Comparison of ENCODE assay signal across 8 cellular contexts in genomic region chr12:132887513-132888341, GRCh38. TPM values are rescaled to one million over a fixed set of nuclear protein-coding genes. Genes with fewer than 3 reads are reported as not detected.
DNase-seq lines count a peak whose midpoint lies in the region; ATAC-seq and TF ChIP-seq lines count a peak whose summit lies in the region.

A gene with protein sequence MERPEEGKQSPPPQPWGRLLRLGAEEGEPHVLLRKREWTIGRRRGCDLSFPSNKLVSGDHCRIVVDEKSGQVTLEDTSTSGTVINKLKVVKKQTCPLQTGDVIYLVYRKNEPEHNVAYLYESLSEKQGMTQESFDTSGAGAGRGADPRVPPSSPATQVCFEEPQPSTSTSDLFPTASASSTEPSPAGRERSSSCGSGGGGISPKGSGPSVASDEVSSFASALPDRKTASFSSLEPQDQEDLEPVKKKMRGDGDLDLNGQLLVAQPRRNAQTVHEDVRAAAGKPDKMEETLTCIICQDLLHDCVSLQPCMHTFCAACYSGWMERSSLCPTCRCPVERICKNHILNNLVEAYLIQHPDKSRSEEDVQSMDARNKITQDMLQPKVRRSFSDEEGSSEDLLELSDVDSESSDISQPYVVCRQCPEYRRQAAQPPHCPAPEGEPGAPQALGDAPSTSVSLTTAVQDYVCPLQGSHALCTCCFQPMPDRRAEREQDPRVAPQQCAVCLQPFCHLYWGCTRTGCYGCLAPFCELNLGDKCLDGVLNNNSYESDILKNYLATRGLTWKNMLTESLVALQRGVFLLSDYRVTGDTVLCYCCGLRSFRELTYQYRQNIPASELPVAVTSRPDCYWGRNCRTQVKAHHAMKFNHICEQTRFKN (minus strand): TSS chr12:132887605. CDS start chr12:132887328, 277 bp downstream.

- H3K9me3 Mint-ChIP-seq in Calu3 (ENCODE audit: low read depth, unreplicated experiment), result peaks cover 21% of the 10 kb centered on the region
- H3K9me3 Mint-ChIP-seq in naive thymus-derived CD4-positive, alpha-beta T cell, result peaks cover 0 to 19% (median 0%) of the 10 kb centered on the region in 11 donors
- H3K9me3 Mint-ChIP-seq in stimulated activated memory B cell treated with anti-CD40 and anti-IgM and Interleukin-4, amounts not matched to agents 10 μg/mL and 1 μg/mL and 100 μg/mL, for 72 hours, result peaks cover 12% of the 10 kb centered on the region

- peak; percentile 97 for ATAC-seq in GM21515 (IDR thresholded peaks at IDR 0.05; ENCODE audit: unreplicated experiment)
- peak; percentile 99 for ATAC-seq in naive thymus-derived CD4-positive, alpha-beta T cell
- ATAC-seq in stimulated activated memory B cell treated with anti-CD40 and anti-IgM and Interleukin-4, amounts not matched to agents 10 μg/mL and 1 μg/mL and 100 μg/mL, for 72 hours, result peak; percentile 100

- peaks cover 9% of the 10 kb centered on the region in 2 donors for H3K4me1 ChIP-seq in naive thymus-derived CD4-positive, alpha-beta T cell (ENCODE audit: control insufficient read depth in 2 of 2, insufficient read depth in 2 of 2, low read length in 2 of 2)

- CTCF ChIA-PET in Calu3 (lab: Charles Lee), result interaction anchor here (0.6 to 0.7 kb wide), 2 partner anchors 68 to 283 kb away, joined by 4 read pairs; partner anchors contain the start of gene ZNF605
- CTCF ChIA-PET in naive thymus-derived CD4-positive, alpha-beta T cell (lab: Charles Lee), result interaction anchor here (0.6 to 2.0 kb wide), 4 partner anchors 14 to 24 kb away, joined by 3 to 8 read pairs (median 4); no protein-coding TSS in a partner anchor

- intact Hi-C loops in Calu3 (cut with micrococcal nuclease; ENCODE audit: unreplicated experiment), result loop anchor here (1.0 kb wide), 1 partner anchor 193 kb away; the partner anchor contains the start of gene ZNF140
- intact Hi-C loops in naive thymus-derived CD4-positive, alpha-beta T cell (cut with micrococcal nuclease), result loop anchor here (1.0 to 5.0 kb wide), 15 partner anchors 15 to 294 kb away; partner anchors contain the start of genes ZNF10 (in 2 of the 2), ZNF140 (in 2 of the 2), ZNF26 (in 2 of the 2) and ZNF268 (in 2 of the 2)

- no peaks in the 10 kb centered on the region for H3K36me3 ChIP-seq in naive thymus-derived CD4-positive, alpha-beta T cell (ENCODE audit: control insufficient read depth in 2 of 3, insufficient read depth in 3 of 3, low read length in 3 of 3)

- no peaks in the 10 kb centered on the region for H3K9me3 ChIP-seq in naive thymus-derived CD4-positive, alpha-beta T cell (ENCODE audit: control insufficient read depth in 2 of 3, low read length in 3 of 3)

- H3K27ac ChIP-seq in naive thymus-derived CD4-positive, alpha-beta T cell (ENCODE audit: low read depth, low read length), result peak within 1 kb of the TSS; percentile 94

- H3K27me3 ChIP-seq in naive thymus-derived CD4-positive, alpha-beta T cell (ENCODE audit: control insufficient read depth in 2 of 2, insufficient read depth in 2 of 2, low read length in 2 of 2), result no peaks in the 10 kb centered on the region

- POLR2A ChIA-PET in naive thymus-derived CD4-positive, alpha-beta T cell (lab: Charles Lee), result interaction anchor here (0.6 to 2.2 kb wide), 16 partner anchors 15 to 192 kb away, joined by 3 to 25 read pairs (median 4); partner anchors contain the start of genes GOLGA3 and ZNF26

- H3K27ac Mint-ChIP-seq in Calu3 (ENCODE audit: unreplicated experiment), result peak within 1 kb of the TSS; percentile 98
- H3K27ac Mint-ChIP-seq in naive thymus-derived CD4-positive, alpha-beta T cell, result peak within 1 kb of the TSS; percentile 98 to 100 (median 99)
- peak within 1 kb of the TSS; percentile 100 for H3K27ac Mint-ChIP-seq in stimulated activated memory B cell treated with anti-CD40 and anti-IgM and Interleukin-4, amounts not matched to agents 10 μg/mL and 1 μg/mL and 100 μg/mL, for 72 hours

- no peak for TF ChIP-seq CTCF in Calu3 (IDR thresholded peaks at IDR 0.05; ENCODE audit: unreplicated experiment)
- TF ChIP-seq CTCF in fibroblast of mammary gland (conservative IDR thresholded peaks at IDR 0.05; ENCODE audit: control insufficient read depth, insufficient read depth, low read depth, low read length), result no peak

- DNase-seq in Calu3, result peak; percentile 97
- peak; percentile 88 for DNase-seq in HuH-7.5 (ENCODE audit: low spot score)
- DNase-seq in RPMI7951 (ENCODE audit: low read depth), result peak; percentile 91
- peak; percentile 91 for DNase-seq in activated T-helper 9 cell treated with anti-CD3 and anti-CD28 coated beads, Interleukin-2, amount 50 U/mL, for 16 hours (ENCODE audit: low read depth)
- DNase-seq in fibroblast of mammary gland (ENCODE audit: low read depth), result peak; percentile 96
- peak; percentile 89 to 95 (median 93) for DNase-seq in naive thymus-derived CD4-positive, alpha-beta T cell

- peaks cover 45% of the 10 kb centered on the region for H3K36me3 Mint-ChIP-seq in Calu3 (ENCODE audit: insufficient read depth, unreplicated experiment)
- H3K36me3 Mint-ChIP-seq in naive thymus-derived CD4-positive, alpha-beta T cell, result peaks cover 6 to 54% (median 13%) of the 10 kb centered on the region in 5 donors
- peaks cover 37% of the 10 kb centered on the region for H3K36me3 Mint-ChIP-seq in stimulated activated memory B cell treated with anti-CD40 and anti-IgM and Interleukin-4, amounts not matched to agents 10 μg/mL and 1 μg/mL and 100 μg/mL, for 72 hours

- H3K27me3 Mint-ChIP-seq in Calu3 (ENCODE audit: unreplicated experiment), result no peaks in the 10 kb centered on the region
- no peaks in the 10 kb centered on the region for H3K27me3 Mint-ChIP-seq in naive thymus-derived CD4-positive, alpha-beta T cell
- H3K27me3 Mint-ChIP-seq in stimulated activated memory B cell treated with anti-CD40 and anti-IgM and Interleukin-4, amounts not matched to agents 10 μg/mL and 1 μg/mL and 100 μg/mL, for 72 hours, result no peaks in the 10 kb centered on the region

- peak within 1 kb of the TSS; percentile 88 for H3K4me3 ChIP-seq in fibroblast of mammary gland (ENCODE audit: control insufficient read depth, low read depth, low read length)
- H3K4me3 ChIP-seq in naive thymus-derived CD4-positive, alpha-beta T cell (ENCODE audit: low read length), result peak within 1 kb of the TSS; percentile 100

- peaks cover 7% of the 10 kb centered on the region for H3K4me1 Mint-ChIP-seq in Calu3 (ENCODE audit: low read depth, unreplicated experiment)
- peaks cover 14 to 50% (median 32%) of the 10 kb centered on the region in 7 donors for H3K4me1 Mint-ChIP-seq in naive thymus-derived CD4-positive, alpha-beta T cell
- H3K4me1 Mint-ChIP-seq in stimulated activated memory B cell treated with anti-CD40 and anti-IgM and Interleukin-4, amounts not matched to agents 10 μg/mL and 1 μg/mL and 100 μg/mL, for 72 hours, result peaks cover 21% of the 10 kb centered on the region

- TSS peak; percentile 97 for BruUV-seq in Calu3 (replicated peaks; lab: Mats Ljungman, UMichigan)

- H3K4me3 Mint-ChIP-seq in Calu3 (ENCODE audit: low read depth, unreplicated experiment), result peak within 1 kb of the TSS; percentile 98
- H3K4me3 Mint-ChIP-seq in naive thymus-derived CD4-positive, alpha-beta T cell, result peak within 1 kb of the TSS; percentile 93 to 100 (median 97)
- H3K4me3 Mint-ChIP-seq in stimulated activated memory B cell treated with anti-CD40 and anti-IgM and Interleukin-4, amounts not matched to agents 10 μg/mL and 1 μg/mL and 100 μg/mL, for 72 hours, result peak within 1 kb of the TSS; percentile 98

RNA-seq across cellular contexts. Expression of the gene that starts here (rescaled TPM):
- 47.2 and 49.5 TPM in 2 replicates for total RNA-seq in Calu3 (2022)
- total RNA-seq in RPMI7951 (2014; rRNA removed; shearing (Covaris generic)), result 9.8 and 10.2 TPM in 2 replicates
- total RNA-seq in naive thymus-derived CD4-positive, alpha-beta T cell, result 10 to 100 TPM; 66.7 to 97.8 (median 81.7) TPM
- 10 to 100 TPM; 25.2 to 44.4 TPM for polyA plus RNA-seq in naive thymus-derived CD4-positive, alpha-beta T cell

Comparison
In these comparisons a context has a peak if more than half of its experiments do, and no peak if none do; other contexts are left out.
1. Peak in every context shown above with its lines: DNase-seq, ATAC-seq, H3K4me3 ChIP-seq and H3K27ac ChIP-seq.